31 cellular contexts compared by ENCODE assay signal in genomic region chr15:101346928-101347327, GRCh38. TPM values are rescaled to one million over a fixed set of nuclear protein-coding genes. Genes with fewer than 3 reads are reported as not detected.
DNase-seq lines count a peak whose midpoint lies in the region; ATAC-seq and TF ChIP-seq lines count a peak whose summit lies in the region.
"Had no signal": no experiment of that assay in that cellular context is flagged by ENCODE, and none has a peak within 500 bp of the region (broad histone marks: within the 10 kb centered on the region; RNA-seq: fewer than 3 reads in every experiment).

No MANE protein-coding gene starts in this region.

- H3K9me3 Mint-ChIP-seq in activated CD8-positive, alpha-beta T cell treated with anti-CD3 and anti-CD28 coated beads for 36 hours, result no peaks in the 10 kb centered on the region
- H3K9me3 Mint-ChIP-seq: activated CD4-positive, alpha-beta memory T cell treated with anti-CD3 and anti-CD28 coated beads, Interleukin-2, amount 10 ng/mL, durations not matched to agents 7 days and 5 days; activated T-helper 2 cell treated with anti-CD3 and anti-CD28 coated beads, Interferon-gamma antibody, Interleukin-2, Interleukin-4, amounts not matched to agents 10 μg/mL and 5 μg/mL and 100 μg/mL, durations not matched to agents 14 hours and 24 hours and 36 hours; natural killer cell treated with Interleukin-12 subunit alpha and Interleukin-12 subunit beta and Interleukin-15 and Interleukin-18, amount 100 ng/mL, for 72 hours had no signal

- H3K4me1 ChIP-seq in smooth muscle cell (ENCODE audit: low read depth), result no peaks in the 10 kb centered on the region
- peaks cover 0 to 33% (median 0%) of the 10 kb centered on the region in 4 donors for H3K4me1 ChIP-seq in tibial nerve
- H3K4me1 ChIP-seq: breast epithelium, colonic mucosa, psoas muscle, uterus had no signal

- TF ChIP-seq CTCF in fibroblast of villous mesenchyme (IDR thresholded peaks at IDR 0.05; ENCODE audit: insufficient read depth, low read depth, low read length) (no peak), smooth muscle cell (IDR thresholded peaks at IDR 0.05; ENCODE audit: borderline replicate concordance, insufficient read depth, poor library complexity, severe bottlenecking) (no peak), tibial nerve (IDR thresholded peaks at IDR 0.05) (no peak)
- TF ChIP-seq CTCF in activated CD8-positive, alpha-beta T cell treated with anti-CD3 and anti-CD28 coated beads for 36 hours (IDR thresholded peaks at IDR 0.05), result no peak

- no peak for TF ChIP-seq POLR2A in tibial nerve (IDR thresholded peaks at IDR 0.05)

- DNase-seq in Ammon's horn (ENCODE audit: low spot score), result peak; percentile 22
- no peak for DNase-seq in SK-N-MC (ENCODE audit: low read depth, low spot score)
- peak; percentile 45 for DNase-seq in fibroblast of villous mesenchyme (ENCODE audit: low read depth)
- no peak for DNase-seq in smooth muscle cell (lab: John Stamatoyannopoulos, UW; ENCODE audit: unreplicated experiment)
- no peak for DNase-seq in activated CD8-positive, alpha-beta T cell treated with anti-CD3 and anti-CD28 coated beads for 36 hours
- no peak for DNase-seq in tibial nerve (ENCODE audit: low spot score in 2 of 2)
- DNase-seq: activated CD4-positive, alpha-beta memory T cell treated with anti-CD3 and anti-CD28 coated beads, Interleukin-2, amount 10 ng/mL, durations not matched to agents 7 days and 5 days; activated CD8-positive, alpha-beta memory T cell treated with anti-CD3 and anti-CD28 coated beads, Interleukin-2, amount 50 U/mL, for 48 hours; activated naive CD4-positive, alpha-beta T cell treated with anti-CD3 and anti-CD28 coated beads, Interleukin-2, amount 50 U/mL, for 16 hours; C1 segment of cervical spinal cord; colonic mucosa; COR-L47; DMS79; effector CD8-positive, alpha-beta T cell; GM23248; lower lobe of right lung; NCI-H1105; NCI-H187 treated with DMSO at 0.1 percent for 48 hours; NCI-H2171; NCI-H82; occipital lobe; psoas muscle; stimulated activated naive CD4-positive, alpha-beta T cell; T-helper 9 cell; uterus had no signal

- POLR2A ChIA-PET in activated CD8-positive, alpha-beta T cell treated with anti-CD3 and anti-CD28 coated beads for 36 hours (lab: Charles Lee), result interaction anchor here (0.9 kb wide), 1 partner anchor 13 kb away, joined by 3 read pairs; no protein-coding TSS in a partner anchor

- CTCF ChIA-PET in activated CD8-positive, alpha-beta T cell treated with anti-CD3 and anti-CD28 coated beads for 36 hours (lab: Charles Lee), result interaction anchor here (0.6 to 1.2 kb wide), 3 partner anchors 26 to 320 kb away, joined by 3 to 4 read pairs (median 3); no protein-coding TSS in a partner anchor

- H3K79me2 ChIP-seq in smooth muscle cell (ENCODE audit: low read depth), result no peaks in the 10 kb centered on the region

- H3F3A ChIP-seq in smooth muscle cell (ENCODE audit: low read depth), result no peaks in the 10 kb centered on the region

- peak overlapping the region; percentile 39; the same call in 1 of the 2 replicates for H3K27ac ChIP-seq in SK-N-MC
- H3K27ac ChIP-seq in smooth muscle cell (ENCODE audit: low read depth), result peak overlapping the region; percentile 21
- H3K27ac ChIP-seq in tibial nerve, result peak overlapping the region in 2 of 4 donors; percentile 5 to 20
- H3K27ac ChIP-seq: breast epithelium, colonic mucosa, epithelial cell of prostate, GM23248, lower lobe of right lung, psoas muscle, thoracic aorta, uterus had no signal

- H3K27me3 Mint-ChIP-seq in activated CD8-positive, alpha-beta T cell treated with anti-CD3 and anti-CD28 coated beads for 36 hours, result peaks cover 7% of the 10 kb centered on the region

- no peaks in the 10 kb centered on the region for H4K20me1 ChIP-seq in smooth muscle cell (ENCODE audit: low read depth)

- H3K27ac Mint-ChIP-seq in activated CD8-positive, alpha-beta T cell treated with anti-CD3 and anti-CD28 coated beads for 36 hours, result no peak overlapping the region
- H3K27ac Mint-ChIP-seq: activated CD4-positive, alpha-beta memory T cell treated with anti-CD3 and anti-CD28 coated beads, Interleukin-2, amount 10 ng/mL, durations not matched to agents 7 days and 5 days; activated T-helper 2 cell treated with anti-CD3 and anti-CD28 coated beads, Interferon-gamma antibody, Interleukin-2, Interleukin-4, amounts not matched to agents 10 μg/mL and 5 μg/mL and 100 μg/mL, durations not matched to agents 14 hours and 24 hours and 36 hours; natural killer cell treated with Interleukin-12 subunit alpha and Interleukin-12 subunit beta and Interleukin-15 and Interleukin-18, amount 100 ng/mL, for 72 hours had no signal

- ATAC-seq in activated CD8-positive, alpha-beta T cell treated with anti-CD3 and anti-CD28 coated beads for 36 hours, result no peak
- ATAC-seq in HG03521 (IDR thresholded peaks at IDR 0.05; ENCODE audit: unreplicated experiment), result no peak
- ATAC-seq: natural killer cell treated with Interleukin-12 subunit alpha and Interleukin-12 subunit beta and Interleukin-15 and Interleukin-18, amount 100 ng/mL, for 72 hours had no signal

- no peaks in the 10 kb centered on the region for H3K9me3 ChIP-seq in SK-N-MC (ENCODE audit: low read depth, low read length)
- H3K9me3 ChIP-seq in smooth muscle cell (replicated peaks; ENCODE audit: low read depth), result no peaks in the 10 kb centered on the region
- no peaks in the 10 kb centered on the region for H3K9me3 ChIP-seq in tibial nerve
- H3K9me3 ChIP-seq: breast epithelium, colonic mucosa, lower lobe of right lung, psoas muscle, thoracic aorta, uterus had no signal

- TF ChIP-seq EP300 in tibial nerve (IDR thresholded peaks at IDR 0.05), result no peak

- intact Hi-C loops in activated CD8-positive, alpha-beta T cell treated with anti-CD3 and anti-CD28 coated beads for 36 hours (cut with micrococcal nuclease), result no loop called here

- no peak overlapping the region for H2AFZ ChIP-seq in smooth muscle cell (ENCODE audit: low read depth)
- H2AFZ ChIP-seq: GM23248 had no signal

- H3K9ac ChIP-seq in SK-N-MC (ENCODE audit: insufficient read length) (no peak overlapping the region), smooth muscle cell (ENCODE audit: low read depth) (no peak overlapping the region)
- H3K9ac ChIP-seq: GM23248 had no signal

- H3K4me1 Mint-ChIP-seq in activated CD8-positive, alpha-beta T cell treated with anti-CD3 and anti-CD28 coated beads for 36 hours (ENCODE audit: low read depth), result no peaks in the 10 kb centered on the region
- H3K4me1 Mint-ChIP-seq: activated CD4-positive, alpha-beta memory T cell treated with anti-CD3 and anti-CD28 coated beads, Interleukin-2, amount 10 ng/mL, durations not matched to agents 7 days and 5 days had no signal

- 45% methylated on average over 5 of the region's 5 CpGs for WGBS in smooth muscle cell (ENCODE audit: low lambda C conversion rate)
- WGBS in tibial nerve, 2 donors, result 36 to 54% methylated on average over 5 of the region's 5 CpGs

- H3K36me3 ChIP-seq in SK-N-MC (ENCODE audit: insufficient read depth, low read length), result no peaks in the 10 kb centered on the region
- H3K36me3 ChIP-seq in smooth muscle cell (ENCODE audit: low read depth), result no peaks in the 10 kb centered on the region
- no peaks in the 10 kb centered on the region for H3K36me3 ChIP-seq in tibial nerve
- H3K36me3 ChIP-seq: breast epithelium, colonic mucosa, lower lobe of right lung, thoracic aorta, uterus had no signal

- H3K27me3 ChIP-seq in smooth muscle cell (ENCODE audit: low read depth), result no peaks in the 10 kb centered on the region
- no peaks in the 10 kb centered on the region for H3K27me3 ChIP-seq in tibial nerve
- H3K27me3 ChIP-seq: breast epithelium, colonic mucosa, uterus had no signal

- peak overlapping the region; percentile 55 for H3K4me2 ChIP-seq in smooth muscle cell

- no peaks in the 10 kb centered on the region for H3K36me3 Mint-ChIP-seq in activated CD8-positive, alpha-beta T cell treated with anti-CD3 and anti-CD28 coated beads for 36 hours (ENCODE audit: low read depth)
- H3K36me3 Mint-ChIP-seq: natural killer cell treated with Interleukin-12 subunit alpha and Interleukin-12 subunit beta and Interleukin-15 and Interleukin-18, amount 100 ng/mL, for 72 hours had no signal

- H3K4me3 ChIP-seq in SK-N-MC (no peak overlapping the region), fibroblast of villous mesenchyme (ENCODE audit: low read depth, low read length) (no peak overlapping the region), smooth muscle cell (no peak overlapping the region), tibial nerve (peak overlapping the region in 2 of 4 donors; percentile 8 to 17)
- H3K4me3 ChIP-seq: breast epithelium, colonic mucosa, GM23248, lower lobe of right lung, psoas muscle, thoracic aorta, uterus had no signal

- no peak overlapping the region for H3K4me3 Mint-ChIP-seq in activated CD8-positive, alpha-beta T cell treated with anti-CD3 and anti-CD28 coated beads for 36 hours
- H3K4me3 Mint-ChIP-seq: activated CD4-positive, alpha-beta memory T cell treated with anti-CD3 and anti-CD28 coated beads, Interleukin-2, amount 10 ng/mL, durations not matched to agents 7 days and 5 days; natural killer cell treated with Interleukin-12 subunit alpha and Interleukin-12 subunit beta and Interleukin-15 and Interleukin-18, amount 100 ng/mL, for 72 hours had no signal

RNA-seq across cellular contexts. Expression of gene SNRPA1, which starts 51.9 kb away (rescaled TPM):
- total RNA-seq in fibroblast of villous mesenchyme (13.5 and 18.6 TPM in 2 replicates), smooth muscle cell (24.0 and 47.1 TPM in 2 replicates), tibial nerve (10 to 100 TPM; 28.4 to 50.6 (median 40.0) TPM)
- 96.9 and 99.0 TPM in 2 replicates for polyA plus RNA-seq in smooth muscle cell
- total RNA-seq in activated CD8-positive, alpha-beta T cell treated with anti-CD3 and anti-CD28 coated beads for 36 hours, result 100 to 1,000 TPM; 243 to 249 TPM

Comparison
In these comparisons a context has a peak if more than half of its experiments do, and no peak if none do; other contexts are left out.
1. DNase-seq: peak in Ammon's horn (single experiment) and fibroblast of villous mesenchyme (single experiment); none in SK-N-MC (single experiment), smooth muscle cell (single experiment), activated CD8-positive, alpha-beta T cell treated with anti-CD3 and anti-CD28 coated beads for 36 hours (single experiment) and tibial nerve (0 of 2).